Comparison of ENCODE assay signal across 8 cellular contexts in the genomic region with DNA sequence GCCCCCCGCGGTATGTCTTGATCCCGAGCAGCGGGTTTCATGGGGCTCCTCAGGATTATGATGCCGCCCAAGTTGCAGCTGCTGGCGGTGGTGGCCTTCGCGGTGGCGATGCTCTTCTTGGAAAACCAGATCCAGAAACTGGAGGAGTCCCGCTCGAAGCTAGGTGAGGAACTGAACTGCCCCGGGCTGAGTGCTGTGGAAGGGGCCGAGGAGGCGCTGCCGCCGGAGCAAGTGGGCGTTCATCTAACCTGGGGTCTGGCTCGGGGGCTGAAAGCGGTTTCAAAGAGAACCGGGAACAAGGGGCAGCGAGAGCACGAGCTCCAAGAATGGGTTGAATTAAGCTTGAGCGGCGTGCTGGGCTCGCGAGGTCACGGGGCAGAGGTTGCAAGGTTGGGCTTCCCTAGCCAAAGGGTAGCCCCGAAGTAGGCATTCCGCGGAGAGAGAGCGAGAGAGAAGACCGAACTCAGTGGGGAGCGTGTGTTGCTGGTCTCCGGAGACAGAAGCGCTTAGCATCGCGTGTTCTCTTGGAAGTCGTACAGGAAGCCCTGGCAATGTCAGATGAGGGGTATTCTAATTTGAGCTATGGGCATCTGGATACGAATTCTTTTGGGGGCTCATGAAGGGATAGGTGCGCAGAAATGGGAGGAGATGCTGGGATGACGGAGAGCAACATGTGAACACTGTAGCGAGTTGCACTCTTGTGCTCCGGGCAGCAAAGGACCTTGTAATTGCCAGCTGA. TPM values are rescaled to one million over a fixed set of nuclear protein-coding genes. Genes with fewer than 3 reads are reported as not detected.
A peak's percentile ranks its signal among the peaks of the same experiment; 100 is the strongest.
DNase-seq lines count a peak whose midpoint lies in the region; ATAC-seq, FAIRE-seq and TF ChIP-seq lines count a peak whose summit lies in the region.

No MANE protein-coding gene starts in this region.

- H3K4me3 ChIP-seq in HAP-1 (peak overlapping the region; percentile 83), body of pancreas (peak overlapping the region; percentile 85 to 97), iPS-20b (ENCODE audit: low read length) (peak overlapping the region; percentile 93), small intestine (ENCODE audit: low read depth in 1 of 2, low read length in 2 of 2) (peak overlapping the region; percentile 62 to 92)

- 0 to 1% methylated on average over 29 to 43 of the region's 43 CpGs for WGBS in body of pancreas, 2 donors
- WGBS in small intestine, 3 donors: 0 to 1% (median 0%) methylated on average over 41 to 43 of the region's 43 CpGs

- H3K4me3 Mint-ChIP-seq in chondrocyte (ENCODE audit: unreplicated experiment): no peak overlapping the region

- H3K27ac ChIP-seq in body of pancreas (peak overlapping the region; percentile 70 to 96 (median 94)), iPS-20b (ENCODE audit: low read length) (peak overlapping the region; percentile 94), small intestine (ENCODE audit: low read depth in 1 of 2, low read length in 1 of 2) (peak overlapping the region; percentile 12 to 90)

- peak in 2 of 3 donors; percentile 50 to 57 for TF ChIP-seq POLR2A in body of pancreas (IDR thresholded peaks at IDR 0.05)

- peak; percentile 13 for ATAC-seq in body of pancreas

- in situ Hi-C loops in HAP-1 (cut with MboI; ENCODE audit: low sequenced_read_pairs): no loop called here

- H3K4me1 Mint-ChIP-seq in chondrocyte (ENCODE audit: low read depth): peaks cover 32% of the 10 kb centered on the region

- H3K36me3 ChIP-seq in HAP-1 (replicated peaks) (peaks cover 7% of the 10 kb centered on the region), body of pancreas (replicated peaks in 1 of 2; ENCODE audit: insufficient read depth in 1 of 2, low read depth in 2 of 2) (no peaks in the 10 kb centered on the region), iPS-20b (ENCODE audit: insufficient read depth, low read depth, low read length) (peaks cover 12% of the 10 kb centered on the region), small intestine (ENCODE audit: control insufficient read depth in 2 of 2, insufficient read depth in 2 of 2, low read length in 2 of 2) (no peaks in the 10 kb centered on the region)

- H3K27me3 ChIP-seq in HAP-1 (ENCODE audit: low read depth): no peaks in the 10 kb centered on the region
- H3K27me3 ChIP-seq in body of pancreas: no peaks in the 10 kb centered on the region
- H3K27me3 ChIP-seq in iPS-20b (ENCODE audit: insufficient read depth, low read length): no peaks in the 10 kb centered on the region
- H3K27me3 ChIP-seq in small intestine (ENCODE audit: control insufficient read depth in 2 of 2, insufficient read depth in 2 of 2, low read length in 2 of 2): no peaks in the 10 kb centered on the region

- no peak for TF ChIP-seq CTCF in body of pancreas (IDR thresholded peaks at IDR 0.05)
- TF ChIP-seq CTCF in chondrocyte (IDR thresholded peaks at IDR 0.05): no peak

- H3K9ac ChIP-seq in iPS-20b (ENCODE audit: low read depth, low read length): peak overlapping the region; percentile 95

- peaks cover 17% of the 10 kb centered on the region for H3K4me1 ChIP-seq in HAP-1
- peaks cover 32% of the 10 kb centered on the region for H3K4me1 ChIP-seq in body of pancreas
- H3K4me1 ChIP-seq in iPS-20b (ENCODE audit: insufficient read depth, low read length): peaks cover 8% of the 10 kb centered on the region
- H3K4me1 ChIP-seq in small intestine (ENCODE audit: control insufficient read depth in 2 of 2, insufficient read depth in 1 of 2, low read depth in 1 of 2, low read length in 1 of 2): peaks cover 0 to 5% of the 10 kb centered on the region in 2 donors

- no peak for FAIRE-seq in small intestine (lab: Jason Lieb, UNC)

- H3K36me3 Mint-ChIP-seq in chondrocyte (ENCODE audit: low read depth): peaks cover under 1% of the 10 kb centered on the region

- no peak overlapping the region for H3K27ac Mint-ChIP-seq in chondrocyte (ENCODE audit: unreplicated experiment)

- intact Hi-C loops in body of pancreas (cut with DNase I): no loop called here

- H3K27me3 Mint-ChIP-seq in chondrocyte (ENCODE audit: low read depth): no peaks in the 10 kb centered on the region

- no peaks in the 10 kb centered on the region for H3K9me3 ChIP-seq in HAP-1
- no peaks in the 10 kb centered on the region for H3K9me3 ChIP-seq in body of pancreas
- H3K9me3 ChIP-seq in iPS-20b (ENCODE audit: insufficient read depth, low read depth, low read length): no peaks in the 10 kb centered on the region
- H3K9me3 ChIP-seq in small intestine (ENCODE audit: control insufficient read depth, low read depth): no peaks in the 10 kb centered on the region

- peak; percentile 68 for DNase-seq in DMS79 treated with DMSO at 0.1 percent for 48 hours (lab: John Stamatoyannopoulos, UW)
- peak; percentile 45 to 66 for DNase-seq in HAP-1 (ENCODE audit: low spot score in 2 of 2)
- peak; percentile 26 for DNase-seq in NCI-H1092 (lab: John Stamatoyannopoulos, UW)
- peak; percentile 17 for DNase-seq in T-helper 22 cell (ENCODE audit: low read depth)
- peak; percentile 57 to 70 (median 59) for DNase-seq in body of pancreas
- peak; percentile 70 for DNase-seq in small intestine
- DNase-seq in chondrocyte (ENCODE audit: low spot score): no peak

- H3K9me3 Mint-ChIP-seq in chondrocyte (ENCODE audit: low read depth): no peaks in the 10 kb centered on the region

RNA-seq across cellular contexts. Expression of gene HS2ST1, which starts 0.7 kb away (rescaled TPM):
- 10 to 100 TPM in 1 of 2 donors, 1 to 10 TPM in 1; 6.3 to 12.2 TPM for total RNA-seq in body of pancreas
- 10 to 100 TPM in 1 of 3 donors, 1 to 10 TPM in 2; 4.1 to 10.1 (median 4.9) TPM for polyA plus RNA-seq in small intestine
- total RNA-seq in chondrocyte: 26.7 to 38.3 TPM (median 28.1 TPM) in 3 replicates

RNA-seq across cellular contexts. Expression of gene SELENOF, which starts 1.2 kb away (rescaled TPM):
- total RNA-seq in body of pancreas (10 to 100 TPM; 67.6 to 70.0 TPM), chondrocyte (183 to 216 TPM (median 184 TPM) in 3 replicates)
- polyA plus RNA-seq in small intestine: 100 to 1,000 TPM in 1 of 3 donors, 10 to 100 TPM in 2; 65.4 to 163 (median 77.4) TPM
